9 cellular contexts compared by ENCODE assay signal in the genomic region with DNA sequence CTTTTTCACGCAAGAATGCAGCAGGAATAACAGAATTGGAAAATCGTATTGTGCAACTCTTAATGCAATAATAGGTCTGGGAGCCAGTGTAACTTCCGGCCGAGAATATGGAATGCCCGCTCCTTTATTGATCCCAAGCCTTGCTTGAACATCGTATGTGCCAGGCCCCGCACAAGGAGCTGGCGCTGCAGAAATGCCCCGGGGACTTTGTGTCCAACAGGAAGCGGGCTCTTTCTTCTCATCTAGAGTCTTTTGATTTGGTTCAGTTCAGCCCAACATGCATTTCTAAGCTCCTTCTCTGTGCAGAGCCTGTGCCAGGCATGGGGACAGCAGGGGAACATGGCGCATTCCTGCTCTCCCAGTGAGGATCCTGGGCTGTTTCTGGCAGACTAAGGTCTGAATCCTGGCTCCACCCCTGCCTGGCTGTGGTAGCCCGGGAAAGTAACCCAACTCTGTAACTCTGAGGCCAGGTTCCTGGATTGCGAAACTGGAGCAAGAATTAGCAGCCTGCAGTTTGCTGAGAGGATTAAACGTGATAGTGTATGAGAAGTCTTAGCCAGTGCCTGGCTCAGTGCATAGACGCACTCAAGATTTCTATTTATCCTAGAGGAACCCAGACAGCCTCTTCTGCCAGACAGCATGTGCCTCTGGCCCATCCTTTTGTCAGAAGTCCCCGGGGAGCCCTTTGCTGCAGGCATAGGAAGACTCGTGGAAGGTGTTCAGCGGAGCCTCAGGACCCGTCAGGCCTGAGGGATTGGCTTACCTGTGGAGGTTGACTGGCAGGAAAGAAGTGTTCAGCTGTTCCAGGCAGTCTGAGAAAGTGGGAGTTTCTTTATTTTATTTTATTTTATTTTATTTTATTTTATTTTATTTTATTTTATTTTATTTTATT. TPM values are rescaled to one million over a fixed set of nuclear protein-coding genes. Genes with fewer than 3 reads are reported as not detected.
DNase-seq lines count a peak whose midpoint lies in the region; ATAC-seq and TF ChIP-seq lines count a peak whose summit lies in the region.
"Had no signal": no experiment of that assay in that cellular context is flagged by ENCODE, and none has a peak within 500 bp of the region (broad histone marks: within the 10 kb centered on the region; RNA-seq: fewer than 3 reads in every experiment).

No MANE protein-coding gene starts in this region.

- no peaks in the 10 kb centered on the region for H3K9me2 ChIP-seq in PC-3 (replicated peaks; ENCODE audit: low read length)

- no peaks in the 10 kb centered on the region for H3K9me3 ChIP-seq in PC-3 (ENCODE audit: low read length)

- no peaks in the 10 kb centered on the region for H3K27me3 Mint-ChIP-seq in effector memory CD8-positive, alpha-beta T cell

- no peak overlapping the region for H3K4me2 ChIP-seq in PC-3 (ENCODE audit: low read length)

- H3K27me3 ChIP-seq in PC-3 (ENCODE audit: low read length) = no peaks in the 10 kb centered on the region

- no peaks in the 10 kb centered on the region for H3F3A ChIP-seq in PC-3 (ENCODE audit: low read length, unreplicated experiment)

- CTCF ChIA-PET in PC-3 (lab: Charles Lee) = no interaction called here

- no peak overlapping the region for H3K4me3 Mint-ChIP-seq in effector memory CD8-positive, alpha-beta T cell

- no peak; the same call in 1 of the 2 replicates for ATAC-seq in PC-3
- ATAC-seq in effector memory CD8-positive, alpha-beta T cell (replicated peaks) = no peak

- BruUV-seq in PC-3 (replicated peaks; lab: Mats Ljungman, UMichigan) = no TSS peak

- peaks cover 12% of the 10 kb centered on the region for H3K4me1 ChIP-seq in PC-3 (ENCODE audit: insufficient read depth, low read length)

- 0 out of 2 replicates have a peak overlapping the region, but pooled peaks have one; percentile 28 for H2AFZ ChIP-seq in PC-3 (ENCODE audit: low read length)

- no peaks in the 10 kb centered on the region for H3K9me3 Mint-ChIP-seq in effector memory CD8-positive, alpha-beta T cell

- no peak for TF ChIP-seq CTCF in PC-3 (conservative IDR thresholded peaks at IDR 0.05; ENCODE audit: low read depth, low read length)

- POLR2A ChIA-PET in PC-3 (lab: Charles Lee; ENCODE audit: unreplicated experiment) = no interaction called here

- H3K79me2 ChIP-seq in PC-3 (ENCODE audit: low read length) = no peaks in the 10 kb centered on the region

- H3K36me3 ChIP-seq in PC-3 (ENCODE audit: low read depth, low read length) = no peaks in the 10 kb centered on the region

- H3K9ac ChIP-seq in PC-3 (ENCODE audit: low read length) = no peak overlapping the region

- intact Hi-C loops in PC-3 (cut with micrococcal nuclease) = no loop called here

- H3K27ac ChIP-seq in PC-3 (ENCODE audit: low read length) = no peak overlapping the region

- H4K20me1 ChIP-seq in PC-3 (ENCODE audit: low read length) = no peaks in the 10 kb centered on the region

- H3K36me3 Mint-ChIP-seq in effector memory CD8-positive, alpha-beta T cell (ENCODE audit: insufficient read depth) = peaks cover 3% of the 10 kb centered on the region

- H3K27ac Mint-ChIP-seq in effector memory CD8-positive, alpha-beta T cell = no peak overlapping the region

- DNase-seq in HCEC 1CT = peak; percentile 29
- peak; percentile 63 for DNase-seq in PC-3
- DNase-seq in glomerular visceral epithelial cell (ENCODE audit: extremely low spot score) = peak; percentile 66
- peak; percentile 47 for DNase-seq in skeletal muscle cell (ENCODE audit: low read depth)
- no peak for DNase-seq in effector memory CD8-positive, alpha-beta T cell
- no peak for DNase-seq in DMS53 treated with DMSO at 0.1 percent for 48 hours (lab: John Stamatoyannopoulos, UW; ENCODE audit: unreplicated experiment)
- no peak for DNase-seq in NCI-H1694 treated with DMSO at 0.1 percent for 48 hours (lab: John Stamatoyannopoulos, UW)
- DNase-seq in COLO668 (lab: John Stamatoyannopoulos, UW; ENCODE audit: unreplicated experiment) = no peak

- peaks cover 4 to 5% of the 10 kb centered on the region in 2 donors for H3K4me1 Mint-ChIP-seq in effector memory CD8-positive, alpha-beta T cell (ENCODE audit: low read depth in 2 of 2)

- H3K4me3 ChIP-seq in PC-3 (ENCODE audit: low read length) (no peak overlapping the region), skeletal muscle cell (ENCODE audit: low read depth, low read length) (no peak overlapping the region)

RNA-seq across cellular contexts. Expression of a gene that starts 1.0 kb away (rescaled TPM):
- 0.35 TPM in 1 of 2 replicates, not detected in the other for total RNA-seq in PC-3 (2014; rRNA removed)
- total RNA-seq: T-helper 1 cell treated with Interleukin-12 subunit alpha and Interleukin-12 subunit beta and Interleukin-4 antibody, amounts not matched to agents 30 ng/mL and 1 ng/mL, for 36 hours had no signal

RNA-seq across cellular contexts. Expression of a gene that starts 46.0 kb away (rescaled TPM):
- 3.6 and 11.9 TPM in 2 replicates for total RNA-seq in PC-3 (2014; rRNA removed)

RNA-seq across cellular contexts. Expression of a gene that starts 46.2 kb away (rescaled TPM):
- 191 and 211 TPM in 2 replicates for total RNA-seq in PC-3 (2014; rRNA removed)

Comparison
In these comparisons a context has a peak if more than half of its experiments do, and no peak if none do; other contexts are left out.
1. DNase-seq: peak in HCEC 1CT (single experiment), PC-3 (single experiment), glomerular visceral epithelial cell (single experiment) and skeletal muscle cell (single experiment); none in effector memory CD8-positive, alpha-beta T cell (0 of 3), DMS53 treated with DMSO at 0.1 percent for 48 hours (single experiment), NCI-H1694 treated with DMSO at 0.1 percent for 48 hours (single experiment) and COLO668 (single experiment).